8 cellular contexts compared by ENCODE assay signal in the genomic region with DNA sequence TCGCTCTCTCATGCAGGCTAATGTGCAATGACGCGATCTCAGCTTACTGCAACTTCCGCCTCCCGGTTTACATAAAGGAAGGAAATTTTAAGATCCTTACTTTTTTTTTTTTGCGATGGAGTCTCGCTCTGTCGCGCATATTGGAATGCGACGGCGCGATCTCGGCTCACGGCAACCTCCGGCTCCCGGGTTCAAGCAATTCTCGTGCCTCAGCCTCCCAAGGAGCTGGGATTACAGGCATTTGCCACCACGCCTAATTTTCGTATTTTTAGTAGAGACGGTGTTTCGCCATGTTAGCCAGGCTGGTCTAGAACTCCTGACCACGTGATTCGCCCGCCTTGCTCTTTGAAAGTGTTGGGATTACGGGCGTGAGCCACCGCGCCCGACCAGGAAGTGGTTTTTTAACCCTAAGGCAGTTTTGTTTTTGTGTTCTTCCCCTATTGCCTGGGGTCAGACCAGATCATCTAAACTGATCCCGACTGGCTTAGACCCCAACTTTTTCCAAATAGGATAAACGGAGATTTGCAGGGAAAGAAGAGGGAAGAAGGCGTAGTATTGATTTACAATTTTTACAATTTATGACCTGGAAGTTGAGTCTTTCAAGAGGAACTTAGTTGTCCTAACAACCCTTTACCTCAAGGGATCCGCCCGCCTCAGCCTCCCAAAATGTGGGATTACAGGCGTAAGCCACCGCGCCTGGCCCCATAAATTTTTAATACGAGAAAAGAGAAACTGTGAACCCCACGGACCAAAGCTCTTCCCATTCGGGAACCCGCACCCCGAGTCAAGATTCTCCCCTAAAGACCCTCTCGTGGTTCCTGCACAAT.
DNase-seq lines count a peak whose midpoint lies in the region; ATAC-seq and TF ChIP-seq lines count a peak whose summit lies in the region.

No MANE protein-coding gene starts in this region.

- H3K4me1 ChIP-seq in ectodermal cell (ENCODE audit: control insufficient read depth, insufficient read depth, low read length) (no peaks in the 10 kb centered on the region), lung (ENCODE audit: control insufficient read depth in 2 of 2, insufficient read depth in 2 of 2, low read length in 2 of 2) (no peaks in the 10 kb centered on the region)

- H3K4me3 ChIP-seq in ectodermal cell (ENCODE audit: insufficient read depth, low read depth, low read length) (peak overlapping the region; percentile 81), lung (peak overlapping the region; percentile 54), MG63 (no peak overlapping the region)

- TF ChIP-seq CTCF in activated B cell treated with CpG ODN at 0.5 μM for 24 hours (IDR thresholded peaks at IDR 0.05) = no peak
- no peak for TF ChIP-seq CTCF in lung (IDR thresholded peaks at IDR 0.05; ENCODE audit: control extremely low read depth, extremely low read depth)

- peaks cover 25% of the 10 kb centered on the region for H3K36me3 Mint-ChIP-seq in activated B cell treated with CpG ODN at 0.5 μM for 24 hours (ENCODE audit: low read depth)

- CTCF ChIA-PET in activated B cell treated with CpG ODN at 0.5 μM for 24 hours (lab: Charles Lee) = no interaction called here

- POLR2A ChIA-PET in activated B cell treated with CpG ODN at 0.5 μM for 24 hours (lab: Charles Lee) = interaction anchor here (0.5 to 3.1 kb wide), 17 partner anchors 14 to 1431 kb away, joined by 3 to 40 read pairs (median 8); a partner anchor contains a TSS

- peak overlapping the region; percentile 98 for H3K27ac Mint-ChIP-seq in activated B cell treated with CpG ODN at 0.5 μM for 24 hours

- H3K4me1 Mint-ChIP-seq in activated B cell treated with CpG ODN at 0.5 μM for 24 hours = peaks cover 15% of the 10 kb centered on the region

- ATAC-seq in GM21723 (IDR thresholded peaks at IDR 0.05; ENCODE audit: unreplicated experiment) = peak; percentile 21
- no peak for ATAC-seq in activated B cell treated with CpG ODN at 0.5 μM for 24 hours (ENCODE audit: low read depth)
- ATAC-seq in lung (ENCODE audit: insufficient read depth, low FRiP score) = peak; percentile 70
- ATAC-seq in GM18519 (IDR thresholded peaks at IDR 0.05; ENCODE audit: low FRiP score, unreplicated experiment) = no peak

- H3K27me3 ChIP-seq in ectodermal cell (ENCODE audit: control insufficient read depth, insufficient read depth, low read length, poor library complexity, severe bottlenecking) = no peaks in the 10 kb centered on the region
- H3K27me3 ChIP-seq in lung (ENCODE audit: control insufficient read depth, insufficient read depth) = no peaks in the 10 kb centered on the region
- H3K27me3 ChIP-seq in MG63 = no peaks in the 10 kb centered on the region

- H3K4me3 Mint-ChIP-seq in activated B cell treated with CpG ODN at 0.5 μM for 24 hours = peak overlapping the region; percentile 99

- intact Hi-C loops in activated B cell treated with CpG ODN at 0.5 μM for 24 hours (cut with micrococcal nuclease) = loop anchor here (1.0 to 10.0 kb wide), 11 partner anchors 141 to 1411 kb away; a partner anchor contains a TSS

- peaks cover 2% of the 10 kb centered on the region for H3K9me3 Mint-ChIP-seq in activated B cell treated with CpG ODN at 0.5 μM for 24 hours

- DNase-seq in activated B cell treated with CpG ODN at 0.5 μM for 24 hours (peak; percentile 24), lung (ENCODE audit: low spot score) (peak; percentile 68), COLO668 (lab: John Stamatoyannopoulos, UW; ENCODE audit: unreplicated experiment) (no peak), MG63 (no peak)
- peak in 2 of 3 experiments; percentile 2 to 27 for DNase-seq in stimulated activated CD4-positive, alpha-beta T cell treated with anti-CD3 and anti-CD28 coated beads, TNF-alpha, amount 100 ng/mL, for 24 hours (ENCODE audit: low read depth in 3 of 3)

- H3K36me3 ChIP-seq in ectodermal cell (ENCODE audit: control insufficient read depth, insufficient read depth, low read length) (no peaks in the 10 kb centered on the region), lung (ENCODE audit: control insufficient read depth in 2 of 2, insufficient read depth in 2 of 2, low read length in 2 of 2) (no peaks in the 10 kb centered on the region), MG63 (no peaks in the 10 kb centered on the region)

- WGBS in ectodermal cell, 2 experiments = 3 to 5% methylated on average over 41 to 43 of the region's 44 CpGs
- 2 to 8% methylated on average over 44 of the region's 44 CpGs for WGBS in lung, 2 donors

- H3K9me3 ChIP-seq in ectodermal cell (ENCODE audit: control insufficient read depth, low read length) (no peaks in the 10 kb centered on the region), lung (ENCODE audit: control insufficient read depth in 2 of 2, insufficient read depth in 1 of 2, low read length in 1 of 2) (peaks cover 0 to 3% of the 10 kb centered on the region in 2 donors), MG63 (no peaks in the 10 kb centered on the region)

- H3K27ac ChIP-seq in ectodermal cell (ENCODE audit: insufficient read depth, low read depth, low read length, poor library complexity, severe bottlenecking) (peak overlapping the region; percentile 74), lung (ENCODE audit: low read depth in 1 of 2, low read length in 1 of 2) (peak overlapping the region; percentile 71 to 89)

- no peaks in the 10 kb centered on the region for H3K27me3 Mint-ChIP-seq in activated B cell treated with CpG ODN at 0.5 μM for 24 hours

Comparison
In these comparisons a context has a peak if more than half of its experiments do, and no peak if none do; other contexts are left out.
1. ATAC-seq: peak in GM21723 (single experiment) and lung (single experiment); none in activated B cell treated with CpG ODN at 0.5 μM for 24 hours (single experiment) and GM18519 (single experiment).
2. DNase-seq: peak in activated B cell treated with CpG ODN at 0.5 μM for 24 hours (single experiment), lung (single experiment) and stimulated activated CD4-positive, alpha-beta T cell treated with anti-CD3 and anti-CD28 coated beads, TNF-alpha, amount 100 ng/mL, for 24 hours (2 of 3); none in COLO668 (single experiment) and MG63 (single experiment).